In the genomic region with DNA sequence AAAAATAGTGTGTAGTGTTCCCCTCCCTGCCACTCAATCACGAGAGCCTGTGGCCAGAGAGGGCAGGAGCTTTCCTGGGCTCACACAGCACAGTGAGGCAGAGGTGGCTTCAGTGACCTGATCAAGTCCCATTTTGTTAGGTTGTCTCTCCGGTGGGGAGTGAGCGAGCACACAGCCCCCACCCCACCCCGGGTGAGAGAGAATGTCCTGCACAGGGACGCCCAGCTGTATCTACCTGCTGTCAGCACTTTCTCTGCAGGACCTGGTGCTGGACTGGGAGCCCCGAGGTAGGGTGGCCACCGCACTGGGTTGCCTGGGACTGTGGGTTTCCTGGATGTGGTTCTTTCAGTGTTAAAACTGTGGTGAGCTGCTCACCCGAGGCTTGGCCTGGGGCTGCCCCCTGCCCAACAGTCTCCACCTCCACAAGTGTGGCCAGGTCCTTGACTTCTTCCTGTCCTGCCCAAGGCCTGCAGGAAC, we compare ENCODE assay signal across 11 cellular contexts. TPM values are rescaled to one million over a fixed set of nuclear protein-coding genes. Genes with fewer than 3 reads are reported as not detected.
DNase-seq lines count a peak whose midpoint lies in the region; ATAC-seq, FAIRE-seq and TF ChIP-seq lines count a peak whose summit lies in the region.
"Had no signal": no experiment of that assay in that cellular context is flagged by ENCODE, and none has a peak within 500 bp of the region (broad histone marks: within the 10 kb centered on the region; RNA-seq: fewer than 3 reads in every experiment).

No MANE protein-coding gene starts in this region.

- no TSS peak for BruUV-seq in HepG2 (replicated peaks; lab: Mats Ljungman, UMichigan)

- 74% methylated on average over 4 of the region's 8 CpGs for WGBS in HepG2 (ENCODE audit: low lambda C conversion rate)

- POLR2A ChIA-PET in HepG2 (lab: Yijun Ruan, JAX): no interaction called here

- peak overlapping the region; percentile 76 for H3K4me3 Mint-ChIP-seq in HFFc6
- H3K4me3 Mint-ChIP-seq in activated naive CD8-positive, alpha-beta T cell treated with anti-CD3 and anti-CD28 coated beads, Interleukin-2, amount 50 U/mL, for 24 hours: no peak overlapping the region
- peak overlapping the region; percentile 46 for H3K4me3 Mint-ChIP-seq in stimulated activated effector memory CD8-positive, alpha-beta T cell treated with anti-CD3 and anti-CD28 coated beads, Interleukin-12 subunit alpha, Interleukin-12 subunit beta, amount 100 ng/mL, for 72 hours

- intact Hi-C loops in HepG2 (cut with micrococcal nuclease; ENCODE audit: unreplicated experiment): no loop called here

- in situ Hi-C loops in HepG2 (cut with HindIII; ENCODE audit: extremely low pct_ligation_motif_present, low pct_unique_long_range_greater_than_20kb): no loop called here

- FAIRE-seq in HepG2 (lab: Jason Lieb, UNC): no peak
- FAIRE-seq: bronchial epithelial cell had no signal

- no peak overlapping the region for H2AFZ ChIP-seq in HepG2 (ENCODE audit: low read length)

- no peaks in the 10 kb centered on the region for H3K36me3 ChIP-seq in HepG2 (replicated peaks in 1 of 2; ENCODE audit: control insufficient read depth in 1 of 2, insufficient read depth in 2 of 2, low read length in 2 of 2)

- peaks cover 28% of the 10 kb centered on the region for H3K4me1 ChIP-seq in HepG2 (ENCODE audit: insufficient read depth, low read length)

- H3K79me2 ChIP-seq in HepG2 (ENCODE audit: insufficient read depth, low read length): no peaks in the 10 kb centered on the region

- no peak for TF ChIP-seq EP300 in HepG2 (IDR thresholded peaks at IDR 0.05; ENCODE audit: low read depth in 2 of 2, low read length in 2 of 2)
- TF ChIP-seq EP300 in HepG2 (CRISPR knock-in tag; IDR thresholded peaks at IDR 0.05; ENCODE audit: borderline replicate concordance): no peak

- peaks cover 1% of the 10 kb centered on the region for H3K27me3 Mint-ChIP-seq in HFFc6 (ENCODE audit: insufficient read depth)
- no peaks in the 10 kb centered on the region for H3K27me3 Mint-ChIP-seq in activated naive CD8-positive, alpha-beta T cell treated with anti-CD3 and anti-CD28 coated beads, Interleukin-2, amount 50 U/mL, for 24 hours

- H3K4me1 Mint-ChIP-seq in HFFc6 (ENCODE audit: low read depth): peaks cover 53% of the 10 kb centered on the region
- peaks cover 17% of the 10 kb centered on the region for H3K4me1 Mint-ChIP-seq in activated naive CD8-positive, alpha-beta T cell treated with anti-CD3 and anti-CD28 coated beads, Interleukin-2, amount 50 U/mL, for 24 hours
- H3K4me1 Mint-ChIP-seq in stimulated activated effector memory CD8-positive, alpha-beta T cell treated with anti-CD3 and anti-CD28 coated beads, Interleukin-12 subunit alpha, Interleukin-12 subunit beta, amount 100 ng/mL, for 72 hours: peaks cover 35% of the 10 kb centered on the region

- TF ChIP-seq POLR2A in HepG2 (IDR thresholded peaks at IDR 0.05; ENCODE audit: insufficient read depth in 1 of 2, low read depth in 2 of 2, low read length in 2 of 2): no peak

- no peaks in the 10 kb centered on the region for H3K9me3 ChIP-seq in HepG2 (ENCODE audit: low read length)

- no peak overlapping the region for H3K27ac ChIP-seq in HepG2 (ENCODE audit: extremely low read length, insufficient read depth, low read length)

- 0 out of 2 replicates have a peak overlapping the region, but pooled peaks have one; percentile 13 for H3K4me2 ChIP-seq in HepG2 (ENCODE audit: low read depth, low read length)

- H4K20me1 ChIP-seq in HepG2 (ENCODE audit: insufficient read depth, low read length): 0 out of 2 replicates have a peak, but pooled peaks cover 2% of the 10 kb centered on the region

- CTCF ChIA-PET in HepG2 (lab: Yijun Ruan, JAX; ENCODE audit: low intra/inter-chr PET ratio, low total read pairs): interaction anchor here (1.0 to 2.6 kb wide), 2 partner anchors 18 to 26 kb away, joined by 3 to 11 read pairs; no protein-coding TSS in a partner anchor

- peaks cover 7 to 52% of the 10 kb centered on the region in 2 experiments for H3K27me3 ChIP-seq in HepG2 (ENCODE audit: control insufficient read depth in 1 of 2, insufficient read depth in 2 of 2, low read length in 2 of 2)

- peaks cover 4% of the 10 kb centered on the region; the same call in 1 of the 2 replicates for H3K36me3 Mint-ChIP-seq in HFFc6 (ENCODE audit: low read depth)
- no peaks in the 10 kb centered on the region for H3K36me3 Mint-ChIP-seq in activated naive CD8-positive, alpha-beta T cell treated with anti-CD3 and anti-CD28 coated beads, Interleukin-2, amount 50 U/mL, for 24 hours (ENCODE audit: low read depth)
- H3K36me3 Mint-ChIP-seq in stimulated activated effector memory CD8-positive, alpha-beta T cell treated with anti-CD3 and anti-CD28 coated beads, Interleukin-12 subunit alpha, Interleukin-12 subunit beta, amount 100 ng/mL, for 72 hours: peaks cover 5% of the 10 kb centered on the region

- peak; percentile 30 for ATAC-seq in activated naive CD8-positive, alpha-beta T cell treated with anti-CD3 and anti-CD28 coated beads, Interleukin-2, amount 50 U/mL, for 24 hours
- ATAC-seq in HepG2 (peak; percentile 26), GM19328 (IDR thresholded peaks at IDR 0.05; ENCODE audit: unreplicated experiment) (no peak), HG03457 (IDR thresholded peaks at IDR 0.05; ENCODE audit: unreplicated experiment) (no peak), GM18873 (IDR thresholded peaks at IDR 0.05; ENCODE audit: low FRiP score, unreplicated experiment) (no peak)
- ATAC-seq in stimulated activated effector memory CD8-positive, alpha-beta T cell treated with anti-CD3 and anti-CD28 coated beads, Interleukin-12 subunit alpha, Interleukin-12 subunit beta, amount 100 ng/mL, for 72 hours: peak; percentile 83

- DNase-seq in HFFc6: no peak
- peak; percentile 19 for DNase-seq in activated naive CD8-positive, alpha-beta T cell treated with anti-CD3 and anti-CD28 coated beads, Interleukin-2, amount 50 U/mL, for 24 hours
- no peak for DNase-seq in HepG2 (ENCODE audit: low spot score)
- peak in 1 of 2 donors; percentile 70 for DNase-seq in stimulated activated effector memory CD8-positive, alpha-beta T cell treated with anti-CD3 and anti-CD28 coated beads, Interleukin-12 subunit alpha, Interleukin-12 subunit beta, amount 100 ng/mL, for 72 hours (ENCODE audit: low spot score in 2 of 2)
- DNase-seq in NCI-H2029 treated with DMSO at 0.1 percent for 48 hours (lab: John Stamatoyannopoulos, UW): no peak
- DNase-seq: activated CD4-positive, alpha-beta T cell treated with anti-CD3 and anti-CD28 coated beads for 1 hour had no signal

- peak overlapping the region; percentile 100 for H3K27ac Mint-ChIP-seq in HFFc6
- H3K27ac Mint-ChIP-seq in activated naive CD8-positive, alpha-beta T cell treated with anti-CD3 and anti-CD28 coated beads, Interleukin-2, amount 50 U/mL, for 24 hours: no peak overlapping the region
- peak overlapping the region; percentile 70 for H3K27ac Mint-ChIP-seq in stimulated activated effector memory CD8-positive, alpha-beta T cell treated with anti-CD3 and anti-CD28 coated beads, Interleukin-12 subunit alpha, Interleukin-12 subunit beta, amount 100 ng/mL, for 72 hours

- TF ChIP-seq CTCF in HFFc6 (IDR thresholded peaks at IDR 0.05) (no peak), HepG2 (CRISPR knock-in tag; IDR thresholded peaks at IDR 0.05) (no peak)

- H3K4me3 ChIP-seq in HepG2 (replicated peaks in 1 of 3; ENCODE audit: insufficient read depth in 1 of 3, low read depth in 2 of 3, low read length in 3 of 3): no peak overlapping the region

- no peaks in the 10 kb centered on the region for H3K9me3 Mint-ChIP-seq in HFFc6
- H3K9me3 Mint-ChIP-seq in activated naive CD8-positive, alpha-beta T cell treated with anti-CD3 and anti-CD28 coated beads, Interleukin-2, amount 50 U/mL, for 24 hours: no peaks in the 10 kb centered on the region
- H3K9me3 Mint-ChIP-seq in stimulated activated effector memory CD8-positive, alpha-beta T cell treated with anti-CD3 and anti-CD28 coated beads, Interleukin-12 subunit alpha, Interleukin-12 subunit beta, amount 100 ng/mL, for 72 hours: no peaks in the 10 kb centered on the region

- no peak for TF ChIP-seq RAD21 in HepG2 (CRISPR knock-in tag; IDR thresholded peaks at IDR 0.05)

- H3K9ac ChIP-seq in HepG2 (ENCODE audit: insufficient read depth, low read depth, low read length): no peak overlapping the region

RNA-seq across cellular contexts. Expression of gene CAPN5, which starts 6.1 kb away (rescaled TPM):
- 10 to 100 TPM; 20.7 to 32.7 (median 29.0) TPM for total RNA-seq in HFFc6 (2021; fragmentation: NEBNext Ultra II Directional; extraction: Animal tissue kit (Norgen Biotek cat#: 25700))
- 0.22 and 0.27 TPM in 2 replicates for total RNA-seq in HepG2 (2016; rRNA removed; fragmentation: Illumina TruSeq; extraction: Trizol)
- total RNA-seq in HepG2 (2016; cell fraction: cytosol; rRNA removed; fragmentation: Illumina TruSeq; extraction: Trizol; ENCODE audit: low read depth): 0.09 TPM in 1 of 2 replicates, not detected in the other
- 0.27 and 0.28 TPM in 2 replicates for total RNA-seq in HepG2 (2016; cell fraction: insoluble cytoplasmic fraction; rRNA removed; fragmentation: Illumina TruSeq; extraction: Trizol)
- total RNA-seq in HepG2 (2016; cell fraction: membrane; rRNA removed; fragmentation: Illumina TruSeq; extraction: Trizol): 0.28 and 0.34 TPM in 2 replicates
- 0.66 and 0.75 TPM in 2 replicates for total RNA-seq in HepG2 (2016; cell fraction: nucleus; rRNA removed; fragmentation: Illumina TruSeq; extraction: Trizol)
- polyA plus RNA-seq in HepG2 (2011; rRNA removed): 1.2 and 2.1 TPM in 2 replicates
- 0.95 and 1.0 TPM in 2 replicates for polyA plus RNA-seq in HepG2 (2011; cell fraction: cytosol; rRNA removed)
- 3.7 and 6.7 TPM in 2 replicates for polyA plus RNA-seq in HepG2 (2011; cell fraction: nucleus; rRNA removed)
- 0.94 and 2.0 TPM in 2 replicates for polyA plus RNA-seq in HepG2 (2012)
- 0.19 and 0.23 TPM in 2 replicates for polyA plus RNA-seq in HepG2 (2016; cell fraction: cytosol; fragmentation: Illumina TruSeq; extraction: Trizol; ENCODE audit: low read depth)
- polyA plus RNA-seq in HepG2 (2016; cell fraction: insoluble cytoplasmic fraction; fragmentation: Illumina TruSeq; extraction: Trizol; ENCODE audit: low read depth): 0.93 and 1.1 TPM in 2 replicates
- 0.37 and 0.48 TPM in 2 replicates for polyA plus RNA-seq in HepG2 (2016; cell fraction: membrane; fragmentation: Illumina TruSeq; extraction: Trizol; ENCODE audit: low read depth)
- 0.68 and 0.85 TPM in 2 replicates for polyA plus RNA-seq in HepG2 (2016; cell fraction: nucleus; fragmentation: Illumina TruSeq; extraction: Trizol; ENCODE audit: insufficient read depth, low read depth)
- 0.49 and 2.0 TPM in 2 replicates for polyA minus RNA-seq in HepG2 (2011; rRNA and poly(A)+ RNA removed; ENCODE audit: low replicate concordance)
- polyA minus RNA-seq in HepG2 (2011; cell fraction: cytosol; rRNA and poly(A)+ RNA removed): 0.88 and 0.99 TPM in 2 replicates
- 1.0 and 1.7 TPM in 2 replicates for polyA minus RNA-seq in HepG2 (2011; cell fraction: nucleus; rRNA and poly(A)+ RNA removed)

RNA-seq across cellular contexts. Expression of gene OMP, which starts 29.8 kb away (rescaled TPM):
- total RNA-seq in HFFc6 (2021; fragmentation: NEBNext Ultra II Directional; extraction: Animal tissue kit (Norgen Biotek cat#: 25700)): under 1 TPM in 1 of 6 experiments, not detected in 5; 0.77 TPM
- total RNA-seq in HepG2 (2016; rRNA removed; fragmentation: Illumina TruSeq; extraction: Trizol): not detected in 2 replicates
- not detected in 2 replicates for total RNA-seq in HepG2 (2016; cell fraction: cytosol; rRNA removed; fragmentation: Illumina TruSeq; extraction: Trizol; ENCODE audit: low read depth)
- total RNA-seq in HepG2 (2016; cell fraction: insoluble cytoplasmic fraction; rRNA removed; fragmentation: Illumina TruSeq; extraction: Trizol): not detected in 2 replicates
- total RNA-seq in HepG2 (2016; cell fraction: membrane; rRNA removed; fragmentation: Illumina TruSeq; extraction: Trizol): not detected in 2 replicates
- total RNA-seq in HepG2 (2016; cell fraction: nucleus; rRNA removed; fragmentation: Illumina TruSeq; extraction: Trizol): not detected in 2 replicates
- not detected in 2 replicates for polyA plus RNA-seq in HepG2 (2011; rRNA removed)
- not detected in 2 replicates for polyA plus RNA-seq in HepG2 (2011; cell fraction: cytosol; rRNA removed)
- polyA plus RNA-seq in HepG2 (2011; cell fraction: nucleus; rRNA removed): 1.9 TPM in 1 of 2 replicates, not detected in the other
- polyA plus RNA-seq in HepG2 (2012): not detected in 2 replicates
- polyA plus RNA-seq in HepG2 (2016; cell fraction: cytosol; fragmentation: Illumina TruSeq; extraction: Trizol; ENCODE audit: low read depth): not detected in 2 replicates
- polyA plus RNA-seq in HepG2 (2016; cell fraction: insoluble cytoplasmic fraction; fragmentation: Illumina TruSeq; extraction: Trizol; ENCODE audit: low read depth): not detected in 2 replicates
- not detected in 2 replicates for polyA plus RNA-seq in HepG2 (2016; cell fraction: membrane; fragmentation: Illumina TruSeq; extraction: Trizol; ENCODE audit: low read depth)
- not detected in 2 replicates for polyA plus RNA-seq in HepG2 (2016; cell fraction: nucleus; fragmentation: Illumina TruSeq; extraction: Trizol; ENCODE audit: insufficient read depth, low read depth)
- polyA minus RNA-seq in HepG2 (2011; rRNA and poly(A)+ RNA removed; ENCODE audit: low replicate concordance): not detected in 2 replicates
- not detected in 2 replicates for polyA minus RNA-seq in HepG2 (2011; cell fraction: cytosol; rRNA and poly(A)+ RNA removed)
- not detected in 2 replicates for polyA minus RNA-seq in HepG2 (2011; cell fraction: nucleus; rRNA and poly(A)+ RNA removed)
- total RNA-seq: bronchial epithelial cell, M059J had no signal

RNA-seq across cellular contexts. Expression of gene B3GNT6, which starts 38.7 kb away (rescaled TPM):
- not detected for total RNA-seq in HFFc6 (2021; fragmentation: NEBNext Ultra II Directional; extraction: Animal tissue kit (Norgen Biotek cat#: 25700))
- total RNA-seq in HepG2 (2016; rRNA removed; fragmentation: Illumina TruSeq; extraction: Trizol): not detected in 2 replicates
- total RNA-seq in HepG2 (2016; cell fraction: cytosol; rRNA removed; fragmentation: Illumina TruSeq; extraction: Trizol; ENCODE audit: low read depth): not detected in 2 replicates
- total RNA-seq in HepG2 (2016; cell fraction: insoluble cytoplasmic fraction; rRNA removed; fragmentation: Illumina TruSeq; extraction: Trizol): not detected in 2 replicates
- total RNA-seq in HepG2 (2016; cell fraction: membrane; rRNA removed; fragmentation: Illumina TruSeq; extraction: Trizol): not detected in 2 replicates
- total RNA-seq in HepG2 (2016; cell fraction: nucleus; rRNA removed; fragmentation: Illumina TruSeq; extraction: Trizol): not detected in 2 replicates
- polyA plus RNA-seq in HepG2 (2011; rRNA removed): not detected in 2 replicates
- polyA plus RNA-seq in HepG2 (2011; cell fraction: cytosol; rRNA removed): not detected in 2 replicates
- polyA plus RNA-seq in HepG2 (2011; cell fraction: nucleus; rRNA removed): not detected in 2 replicates
- polyA plus RNA-seq in HepG2 (2012): not detected in 2 replicates
- not detected in 2 replicates for polyA plus RNA-seq in HepG2 (2016; cell fraction: cytosol; fragmentation: Illumina TruSeq; extraction: Trizol; ENCODE audit: low read depth)
- not detected in 2 replicates for polyA plus RNA-seq in HepG2 (2016; cell fraction: insoluble cytoplasmic fraction; fragmentation: Illumina TruSeq; extraction: Trizol; ENCODE audit: low read depth)
- not detected in 2 replicates for polyA plus RNA-seq in HepG2 (2016; cell fraction: membrane; fragmentation: Illumina TruSeq; extraction: Trizol; ENCODE audit: low read depth)
- polyA plus RNA-seq in HepG2 (2016; cell fraction: nucleus; fragmentation: Illumina TruSeq; extraction: Trizol; ENCODE audit: insufficient read depth, low read depth): not detected in 2 replicates
- not detected in 2 replicates for polyA minus RNA-seq in HepG2 (2011; rRNA and poly(A)+ RNA removed; ENCODE audit: low replicate concordance)
- not detected in 2 replicates for polyA minus RNA-seq in HepG2 (2011; cell fraction: cytosol; rRNA and poly(A)+ RNA removed)
- not detected in 2 replicates for polyA minus RNA-seq in HepG2 (2011; cell fraction: nucleus; rRNA and poly(A)+ RNA removed)
- total RNA-seq: M059J had no signal

RNA-seq across cellular contexts. Expression of gene MYO7A, which starts 55.2 kb away (rescaled TPM):
- total RNA-seq in HFFc6 (2021; fragmentation: NEBNext Ultra II Directional; extraction: Animal tissue kit (Norgen Biotek cat#: 25700)): under 1 TPM in 2 of 6 experiments, not detected in 4; 0.05 to 0.09 TPM
- total RNA-seq in HepG2 (2016; rRNA removed; fragmentation: Illumina TruSeq; extraction: Trizol): 3.6 and 7.5 TPM in 2 replicates
- total RNA-seq in HepG2 (2016; cell fraction: cytosol; rRNA removed; fragmentation: Illumina TruSeq; extraction: Trizol; ENCODE audit: low read depth): 2.3 and 3.1 TPM in 2 replicates
- 3.4 and 8.0 TPM in 2 replicates for total RNA-seq in HepG2 (2016; cell fraction: insoluble cytoplasmic fraction; rRNA removed; fragmentation: Illumina TruSeq; extraction: Trizol)
- total RNA-seq in HepG2 (2016; cell fraction: membrane; rRNA removed; fragmentation: Illumina TruSeq; extraction: Trizol): 1.8 and 1.9 TPM in 2 replicates
- 10.5 and 15.0 TPM in 2 replicates for total RNA-seq in HepG2 (2016; cell fraction: nucleus; rRNA removed; fragmentation: Illumina TruSeq; extraction: Trizol)
- 8.1 and 10.0 TPM in 2 replicates for polyA plus RNA-seq in HepG2 (2011; rRNA removed)
- polyA plus RNA-seq in HepG2 (2011; cell fraction: cytosol; rRNA removed): 3.1 and 3.5 TPM in 2 replicates
- polyA plus RNA-seq in HepG2 (2011; cell fraction: nucleus; rRNA removed): 71.3 and 112 TPM in 2 replicates
- 5.5 and 8.4 TPM in 2 replicates for polyA plus RNA-seq in HepG2 (2012)
- polyA plus RNA-seq in HepG2 (2016; cell fraction: cytosol; fragmentation: Illumina TruSeq; extraction: Trizol; ENCODE audit: low read depth): 0.23 and 0.45 TPM in 2 replicates
- 3.0 and 3.3 TPM in 2 replicates for polyA plus RNA-seq in HepG2 (2016; cell fraction: insoluble cytoplasmic fraction; fragmentation: Illumina TruSeq; extraction: Trizol; ENCODE audit: low read depth)
- polyA plus RNA-seq in HepG2 (2016; cell fraction: membrane; fragmentation: Illumina TruSeq; extraction: Trizol; ENCODE audit: low read depth): 0.84 and 0.94 TPM in 2 replicates
- polyA plus RNA-seq in HepG2 (2016; cell fraction: nucleus; fragmentation: Illumina TruSeq; extraction: Trizol; ENCODE audit: insufficient read depth, low read depth): 37.9 and 40.7 TPM in 2 replicates
- 0.16 and 9.9 TPM in 2 replicates for polyA minus RNA-seq in HepG2 (2011; rRNA and poly(A)+ RNA removed; ENCODE audit: low replicate concordance)
- polyA minus RNA-seq in HepG2 (2011; cell fraction: cytosol; rRNA and poly(A)+ RNA removed): 3.9 and 4.2 TPM in 2 replicates
- 17.3 and 17.4 TPM in 2 replicates for polyA minus RNA-seq in HepG2 (2011; cell fraction: nucleus; rRNA and poly(A)+ RNA removed)
- total RNA-seq: M059J had no signal

Comparison
In these comparisons a context has a peak if more than half of its experiments do, and no peak if none do; other contexts are left out.
1. ATAC-seq: peak in activated naive CD8-positive, alpha-beta T cell treated with anti-CD3 and anti-CD28 coated beads, Interleukin-2, amount 50 U/mL, for 24 hours (single experiment), HepG2 (single experiment) and stimulated activated effector memory CD8-positive, alpha-beta T cell treated with anti-CD3 and anti-CD28 coated beads, Interleukin-12 subunit alpha, Interleukin-12 subunit beta, amount 100 ng/mL, for 72 hours (single experiment); none in GM19328 (single experiment), HG03457 (single experiment) and GM18873 (single experiment).
2. RNA of gene CAPN5, which starts 6.1 kb away (total RNA-seq): 20.7 to 32.7 TPM in HFFc6; 0.09 to 0.75 TPM in HepG2; every median in the first group is over 10 times any median in the second.